ENCODE assay signal across 8 cellular contexts in the genomic region with DNA sequence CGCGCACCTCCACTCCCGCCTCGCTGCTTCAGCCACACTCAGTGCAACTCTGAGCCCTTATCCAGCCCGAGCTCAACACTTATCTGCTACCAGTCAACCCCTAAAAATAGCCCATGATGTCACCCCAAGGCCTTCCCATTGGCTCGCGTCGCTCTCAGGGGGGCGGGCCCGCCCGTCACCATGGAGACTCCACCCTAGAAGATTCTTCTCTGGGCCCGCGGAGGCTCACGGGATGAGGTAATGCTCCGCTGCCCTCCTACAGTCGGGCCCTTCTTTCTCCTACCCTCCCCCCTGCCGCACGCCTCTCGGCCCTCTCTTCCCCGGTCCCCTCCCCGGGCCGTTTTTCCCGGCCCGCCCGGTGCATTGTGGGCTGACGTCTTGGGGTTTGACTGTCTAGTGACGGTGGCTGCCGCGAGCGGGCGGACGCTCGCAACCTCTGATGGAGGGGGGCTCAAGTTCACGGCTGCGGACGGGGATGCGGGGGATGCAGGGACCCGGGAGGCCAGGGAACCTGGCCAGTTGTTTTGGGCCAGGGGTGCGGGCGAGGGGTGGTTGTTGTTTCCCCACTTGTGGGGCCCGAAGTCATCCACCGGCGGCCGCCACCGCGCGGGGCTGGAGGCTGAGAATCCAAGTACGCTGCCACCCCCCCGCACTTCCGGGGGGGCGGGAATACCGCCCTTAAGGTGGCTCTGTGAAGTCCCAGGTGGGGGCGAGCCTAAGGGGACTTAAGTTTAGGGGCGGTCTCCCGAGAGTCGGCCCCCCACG. TPM values are rescaled to one million over a fixed set of nuclear protein-coding genes. Genes with fewer than 3 reads are reported as not detected.
DNase-seq lines count a peak whose midpoint lies in the region; ATAC-seq and TF ChIP-seq lines count a peak whose summit lies in the region.

A gene (minus strand): TSS at position 55 of the 765 bp plus-strand sequence. CDS start 977 bp downstream, outside the sequence.

- H3K27me3 ChIP-seq in suprapubic skin = no peaks in the 10 kb centered on the region

- H3K9me3 ChIP-seq in suprapubic skin = no peaks in the 10 kb centered on the region

- no peak for TF ChIP-seq CTCF in suprapubic skin (IDR thresholded peaks at IDR 0.05)

- no peak for TF ChIP-seq EP300 in suprapubic skin (IDR thresholded peaks at IDR 0.05)

- peaks cover 8 to 18% of the 10 kb centered on the region in 2 donors for H3K9me3 Mint-ChIP-seq in activated naive CD4-positive, alpha-beta T cell treated with anti-CD3 and anti-CD28 coated beads, Interleukin-2, amount 50 U/mL, for 72 hours

- H3K27ac Mint-ChIP-seq in activated naive CD4-positive, alpha-beta T cell treated with anti-CD3 and anti-CD28 coated beads, Interleukin-2, amount 50 U/mL, for 72 hours = peak within 1 kb of the TSS; percentile 98 to 99

- peak; percentile 86 for ATAC-seq in HG02610 (IDR thresholded peaks at IDR 0.05; ENCODE audit: unreplicated experiment)
- ATAC-seq in activated naive CD4-positive, alpha-beta T cell treated with anti-CD3 and anti-CD28 coated beads, Interleukin-2, amount 50 U/mL, for 72 hours = peak; percentile 84

- H3K36me3 Mint-ChIP-seq in activated naive CD4-positive, alpha-beta T cell treated with anti-CD3 and anti-CD28 coated beads, Interleukin-2, amount 50 U/mL, for 72 hours = peaks cover 21 to 38% of the 10 kb centered on the region in 2 donors

- TF ChIP-seq POLR2A in suprapubic skin (IDR thresholded peaks at IDR 0.05) = peak; percentile 98 to 100

- peak within 1 kb of the TSS; percentile 99 for H3K27ac ChIP-seq in suprapubic skin

- H3K4me1 ChIP-seq in suprapubic skin = peaks cover 44% of the 10 kb centered on the region

- 2% methylated on average over 19 of the region's 57 CpGs for WGBS in suprapubic skin

- H3K4me3 ChIP-seq in GM08714 (ENCODE audit: low read length) (peak within 1 kb of the TSS; percentile 76), suprapubic skin (peak within 1 kb of the TSS; percentile 88)

- peaks cover 10% of the 10 kb centered on the region for H3K36me3 ChIP-seq in suprapubic skin

- DNase-seq in NCI-H1092 treated with DMSO at 0.1 percent for 48 hours (lab: John Stamatoyannopoulos, UW) (peak; percentile 97), SKM-1 (lab: John Stamatoyannopoulos, UW; ENCODE audit: unreplicated experiment) (peak; percentile 99), globus pallidus (ENCODE audit: low spot score) (peak; percentile 100), nucleus accumbens (lab: John Stamatoyannopoulos, UW) (peak; percentile 88 to 100 (median 99)), suprapubic skin (ENCODE audit: low spot score in 2 of 2) (peak; percentile 99 to 100)
- DNase-seq in activated naive CD4-positive, alpha-beta T cell treated with anti-CD3 and anti-CD28 coated beads, Interleukin-2, amount 50 U/mL, for 72 hours (ENCODE audit: low spot score in 2 of 2) = peak; percentile 92 to 96

RNA-seq across cellular contexts. Expression of the gene that starts here (rescaled TPM):
- total RNA-seq in activated naive CD4-positive, alpha-beta T cell treated with anti-CD3 and anti-CD28 coated beads, Interleukin-2, amount 50 U/mL, for 72 hours = 10 to 100 TPM; 31.7 to 54.8 TPM
- 100 to 1,000 TPM; 137 to 458 (median 151) TPM for total RNA-seq in suprapubic skin

Comparison
In these comparisons a context has a peak if more than half of its experiments do, and no peak if none do; other contexts are left out.
1. Peak in every context shown above with its lines: DNase-seq, ATAC-seq, H3K4me3 ChIP-seq and H3K27ac ChIP-seq.